ENCODE assay signal across 1 cellular context in genomic region chrX:144006811-144007210, GRCh38.
TF ChIP-seq lines count a peak whose summit lies in the region.

No MANE protein-coding gene starts in this region.

TF ChIP-seq in SK-N-SH treated with all-trans-retinoic acid at 6 μM for 48 hours, 23 proteins besides CTCF, POLR2A, EP300 and RAD21 (continued from another document):
- no peak for TF ChIP-seq POU6F1 (CRISPR knock-in tag; IDR thresholded peaks at IDR 0.05; ENCODE audit: borderline replicate concordance, low read depth)
- TF ChIP-seq ARNTL (CRISPR knock-in tag; IDR thresholded peaks at IDR 0.05; ENCODE audit: borderline replicate concordance, low read depth), result no peak
- no peak for TF ChIP-seq PPARA (CRISPR knock-in tag; IDR thresholded peaks at IDR 0.05; ENCODE audit: borderline replicate concordance)
- no peak for TF ChIP-seq CSRNP3 (CRISPR knock-in tag; IDR thresholded peaks at IDR 0.05)
- no peak for TF ChIP-seq CSDC2 (CRISPR knock-in tag; IDR thresholded peaks at IDR 0.05)
- no peak for TF ChIP-seq ZNF8 (CRISPR knock-in tag; IDR thresholded peaks at IDR 0.05)
- no peak for TF ChIP-seq CREB5 (CRISPR knock-in tag; IDR thresholded peaks at IDR 0.05; ENCODE audit: low read depth)
- no peak for TF ChIP-seq ISL1 (CRISPR knock-in tag; IDR thresholded peaks at IDR 0.05)
